ENCODE assay signal across 16 cellular contexts in genomic region chr7:16271990-16272665, GRCh38.
DNase-seq lines count a peak whose midpoint lies in the region; ATAC-seq and TF ChIP-seq lines count a peak whose summit lies in the region.
"Had no signal": no experiment of that assay in that cellular context is flagged by ENCODE, and none has a peak within 500 bp of the region (broad histone marks: within the 10 kb centered on the region; RNA-seq: fewer than 3 reads in every experiment).

No MANE protein-coding gene starts in this region.

- H3K4me1 ChIP-seq in H9 (ENCODE audit: insufficient read depth, low read length): no peaks in the 10 kb centered on the region
- H3K4me1 ChIP-seq: body of pancreas had no signal

- no peaks in the 10 kb centered on the region for H3K79me1 ChIP-seq in H9 (ENCODE audit: insufficient read depth, low read depth, low read length, poor library complexity, severe bottlenecking)

- no peak overlapping the region for H4K8ac ChIP-seq in H9 (replicated peaks; ENCODE audit: insufficient read length, low read depth, low read length)

- no peak overlapping the region for H2BK5ac ChIP-seq in H9 (ENCODE audit: insufficient read length, low read length)

- H3K56ac ChIP-seq in H9 (ENCODE audit: insufficient read length, low read depth, low read length): no peak overlapping the region

- H3K4me3 Mint-ChIP-seq in H9 (no peak overlapping the region), T-helper 17 cell (no peak overlapping the region)
- H3K4me3 Mint-ChIP-seq: activated B cell treated with CpG ODN at 0.5 μM for 24 hours; activated CD8-positive, alpha-beta memory T cell treated with anti-CD3 and anti-CD28 coated beads, Interleukin-2, amount 10 ng/mL, durations not matched to agents 7 days and 5 days; stimulated activated naive CD8-positive, alpha-beta T cell treated with anti-CD3 and anti-CD28 coated beads, Interleukin-15, amount 100 ng/mL, for 72 hours had no signal

- DNase-seq in H9 (no peak), RPMI7951 (ENCODE audit: low read depth) (peak; percentile 11), fibroblast of mammary gland (ENCODE audit: low read depth) (peak; percentile 6), renal cortical epithelial cell (ENCODE audit: low read depth) (peak; percentile 15), T-helper 17 cell (no peak), NAMALWA (ENCODE audit: low spot score) (no peak)
- DNase-seq: activated B cell treated with CpG ODN at 0.5 μM for 24 hours; activated CD8-positive, alpha-beta memory T cell treated with anti-CD3 and anti-CD28 coated beads, Interleukin-2, amount 10 ng/mL, durations not matched to agents 7 days and 5 days; body of pancreas; C1 segment of cervical spinal cord; effector CD8-positive, alpha-beta T cell; GOT3; NCI-H345; ovary; stimulated activated naive CD8-positive, alpha-beta T cell treated with anti-CD3 and anti-CD28 coated beads, Interleukin-15, amount 100 ng/mL, for 72 hours had no signal

- no peak overlapping the region for H3K9ac ChIP-seq in H9 (ENCODE audit: extremely low read depth, insufficient read length, low read length)

- TF ChIP-seq CTCF in H9 (conservative IDR thresholded peaks at IDR 0.05): no peak
- no peak for TF ChIP-seq CTCF in fibroblast of mammary gland (conservative IDR thresholded peaks at IDR 0.05; ENCODE audit: control insufficient read depth, insufficient read depth, low read depth, low read length)

- H3K27ac Mint-ChIP-seq in H9 (peak overlapping the region in 2 of 3 experiments; percentile 57 to 95; a peak in 4 of 7 replicates), T-helper 17 cell (no peak overlapping the region)
- H3K27ac Mint-ChIP-seq: activated B cell treated with CpG ODN at 0.5 μM for 24 hours; activated CD8-positive, alpha-beta memory T cell treated with anti-CD3 and anti-CD28 coated beads, Interleukin-2, amount 10 ng/mL, durations not matched to agents 7 days and 5 days had no signal

- H3K18ac ChIP-seq in H9 (ENCODE audit: insufficient read length, low read depth, low read length): no peak overlapping the region

- no peak overlapping the region for H4K5ac ChIP-seq in H9 (ENCODE audit: insufficient read length, low read depth, low read length)

- H2AK5ac ChIP-seq in H9 (ENCODE audit: insufficient read length, low read length): no peak overlapping the region

- no peak overlapping the region for H3K23ac ChIP-seq in H9 (ENCODE audit: insufficient read length, low read depth, low read length)

- H3K4me3 ChIP-seq in fibroblast of mammary gland (ENCODE audit: control insufficient read depth, low read depth, low read length): no peak overlapping the region
- H3K4me3 ChIP-seq: body of pancreas, ovary had no signal

- H2AFZ ChIP-seq in H9 (ENCODE audit: low read length): no peak overlapping the region

- no peak overlapping the region for H2BK120ac ChIP-seq in H9 (ENCODE audit: low read depth, low read length, poor library complexity, severe bottlenecking)

- H3T11ph ChIP-seq in H9 (ENCODE audit: low read length): no peak overlapping the region

- H4K91ac ChIP-seq in H9 (ENCODE audit: insufficient read length, low read depth, low read length): no peak overlapping the region

- H3K79me2 ChIP-seq in H9 (ENCODE audit: insufficient read depth, low read length): no peaks in the 10 kb centered on the region

- H4K20me1 ChIP-seq in H9 (ENCODE audit: control insufficient read depth, insufficient read depth, insufficient read length): no peaks in the 10 kb centered on the region

- H3K27ac ChIP-seq in H9 (ENCODE audit: insufficient read length, low read depth, low read length): no peak overlapping the region
- H3K27ac ChIP-seq: body of pancreas, ovary had no signal

- no peak overlapping the region for H2BK12ac ChIP-seq in H9 (ENCODE audit: insufficient read length, low read depth, low read length)

- H3K9me3 Mint-ChIP-seq in H9: no peaks in the 10 kb centered on the region
- H3K9me3 Mint-ChIP-seq: activated B cell treated with CpG ODN at 0.5 μM for 24 hours; stimulated activated naive CD8-positive, alpha-beta T cell treated with anti-CD3 and anti-CD28 coated beads, Interleukin-15, amount 100 ng/mL, for 72 hours had no signal

- peaks cover 14 to 27% of the 10 kb centered on the region in 2 experiments for H3K4me1 Mint-ChIP-seq in H9
- H3K4me1 Mint-ChIP-seq in T-helper 17 cell: no peaks in the 10 kb centered on the region
- H3K4me1 Mint-ChIP-seq: activated B cell treated with CpG ODN at 0.5 μM for 24 hours; stimulated activated naive CD8-positive, alpha-beta T cell treated with anti-CD3 and anti-CD28 coated beads, Interleukin-15, amount 100 ng/mL, for 72 hours had no signal

- no peak overlapping the region for H3K14ac ChIP-seq in H9 (ENCODE audit: insufficient read depth, low read length)

- H2BK15ac ChIP-seq in H9 (ENCODE audit: low read depth, low read length): no peak overlapping the region

- no peaks in the 10 kb centered on the region for H3K27me3 ChIP-seq in H9 (ENCODE audit: insufficient read depth, low read length)
- H3K27me3 ChIP-seq: body of pancreas, ovary had no signal

- H3K4ac ChIP-seq in H9 (ENCODE audit: low read depth, low read length): no peak overlapping the region

- H2BK20ac ChIP-seq in H9 (ENCODE audit: low read depth, low read length, poor library complexity, severe bottlenecking): no peak overlapping the region

- H3K9me3 ChIP-seq in H9 (ENCODE audit: control insufficient read depth, low read depth, low read length) (no peaks in the 10 kb centered on the region), T-helper 17 cell (ENCODE audit: control insufficient read depth, low read length, poor library complexity, severe bottlenecking) (no peaks in the 10 kb centered on the region)
- H3K9me3 ChIP-seq: body of pancreas, ovary had no signal

- H3K23me2 ChIP-seq in H9 (ENCODE audit: insufficient read length, low read depth, low read length, poor library complexity, severe bottlenecking): no peaks in the 10 kb centered on the region

- no peak overlapping the region for H3K4me2 ChIP-seq in H9 (ENCODE audit: insufficient read depth, insufficient read length, low read length)

- H3K36me3 Mint-ChIP-seq in H9 (ENCODE audit: insufficient read depth in 1 of 3, low read depth in 3 of 3) (no peaks in the 10 kb centered on the region), T-helper 17 cell (ENCODE audit: low read depth) (no peaks in the 10 kb centered on the region)
- H3K36me3 Mint-ChIP-seq: activated CD8-positive, alpha-beta memory T cell treated with anti-CD3 and anti-CD28 coated beads, Interleukin-2, amount 10 ng/mL, durations not matched to agents 7 days and 5 days had no signal

- WGBS in H9 (ENCODE audit: extremely low coverage, insufficient read length, low lambda C conversion rate): no CpG with 5 or more reads among the region's 2 CpGs

- no peak for ATAC-seq in GM18520 (IDR thresholded peaks at IDR 0.05; ENCODE audit: unreplicated experiment)
- no peak for ATAC-seq in T-helper 17 cell
- ATAC-seq: activated CD8-positive, alpha-beta memory T cell treated with anti-CD3 and anti-CD28 coated beads, Interleukin-2, amount 10 ng/mL, durations not matched to agents 7 days and 5 days; body of pancreas; stimulated activated naive CD8-positive, alpha-beta T cell treated with anti-CD3 and anti-CD28 coated beads, Interleukin-15, amount 100 ng/mL, for 72 hours had no signal

- H3K27me3 Mint-ChIP-seq in H9 (ENCODE audit: low read depth) (no peaks in the 10 kb centered on the region), T-helper 17 cell (no peaks in the 10 kb centered on the region)
- H3K27me3 Mint-ChIP-seq: activated B cell treated with CpG ODN at 0.5 μM for 24 hours; activated CD8-positive, alpha-beta memory T cell treated with anti-CD3 and anti-CD28 coated beads, Interleukin-2, amount 10 ng/mL, durations not matched to agents 7 days and 5 days; stimulated activated naive CD8-positive, alpha-beta T cell treated with anti-CD3 and anti-CD28 coated beads, Interleukin-15, amount 100 ng/mL, for 72 hours had no signal

Comparison
In these comparisons a context has a peak if more than half of its experiments do, and no peak if none do; other contexts are left out.
1. DNase-seq: peak in RPMI7951 (single experiment), fibroblast of mammary gland (single experiment) and renal cortical epithelial cell (single experiment); none in H9 (single experiment), T-helper 17 cell (0 of 3) and NAMALWA (single experiment).